7 cellular contexts compared by ENCODE assay signal in genomic region chr19:57560049-57560491, GRCh38. TPM values are rescaled to one million over a fixed set of nuclear protein-coding genes. Genes with fewer than 3 reads are reported as not detected.
DNase-seq lines count a peak whose midpoint lies in the region; ATAC-seq and TF ChIP-seq lines count a peak whose summit lies in the region.

No MANE protein-coding gene starts in this region.

- H3K4me3 ChIP-seq in OCI-LY7 (ENCODE audit: low read depth, low read length, poor library complexity, severe bottlenecking) (peak overlapping the region; percentile 71), endodermal cell (ENCODE audit: low read length) (peak overlapping the region; percentile 90)

- peaks cover 20% of the 10 kb centered on the region for H3K4me1 Mint-ChIP-seq in endodermal cell
- H3K4me1 Mint-ChIP-seq in naive thymus-derived CD8-positive, alpha-beta T cell: peaks cover 26 to 46% (median 34%) of the 10 kb centered on the region in 4 donors

- 85 to 88% methylated on average over 19 to 23 of the region's 23 CpGs for whole genome bisulfite sequencing in endodermal cell (ENCODE audit: insufficient coverage in 1 of 2, insufficient read length in 1 of 2), 2 experiments

- no peaks in the 10 kb centered on the region for H3K79me2 ChIP-seq in OCI-LY7 (ENCODE audit: insufficient read depth, low read depth, low read length)

- no TSS peak for BruUV-seq in OCI-LY7 (replicated peaks; lab: Mats Ljungman, UMichigan)

- H3K9me2 ChIP-seq in OCI-LY7 (ENCODE audit: insufficient read depth, low read length): no peaks in the 10 kb centered on the region

- H3K36me3 ChIP-seq in OCI-LY7 (ENCODE audit: insufficient read depth, low read length) (peaks cover 7% of the 10 kb centered on the region; the same call in 1 of the 2 replicates), endodermal cell (ENCODE audit: control insufficient read depth, insufficient read depth, low read length) (peaks cover 13% of the 10 kb centered on the region)

- no peaks in the 10 kb centered on the region for H3K27me3 ChIP-seq in endodermal cell (ENCODE audit: control insufficient read depth, insufficient read depth, low read length, poor library complexity, severe bottlenecking)

- peaks cover 56% of the 10 kb centered on the region for H3K9me3 Mint-ChIP-seq in endodermal cell
- peaks cover 0 to 60% (median 32%) of the 10 kb centered on the region in 9 donors for H3K9me3 Mint-ChIP-seq in naive thymus-derived CD8-positive, alpha-beta T cell

- no peak for TF ChIP-seq CTCF in OCI-LY7 (conservative IDR thresholded peaks at IDR 0.05; ENCODE audit: low read length)
- no peak for TF ChIP-seq CTCF in endodermal cell (conservative IDR thresholded peaks at IDR 0.05)

- H3K36me3 Mint-ChIP-seq in endodermal cell (ENCODE audit: low read depth): peaks cover 26% of the 10 kb centered on the region
- H3K36me3 Mint-ChIP-seq in naive thymus-derived CD8-positive, alpha-beta T cell: peaks cover 27 to 54% (median 43%) of the 10 kb centered on the region in 3 donors

- H3K27ac ChIP-seq in OCI-LY7 (ENCODE audit: low read depth, low read length, poor library complexity, severe bottlenecking) (no peak overlapping the region), endodermal cell (ENCODE audit: low read depth, low read length) (no peak overlapping the region)

- no peaks in the 10 kb centered on the region for H3K4me1 ChIP-seq in OCI-LY7 (ENCODE audit: insufficient read depth, low read length, poor library complexity, severe bottlenecking)
- H3K4me1 ChIP-seq in endodermal cell (ENCODE audit: control insufficient read depth, insufficient read depth, low read length): no peaks in the 10 kb centered on the region

- H3K9me3 ChIP-seq in OCI-LY7 (ENCODE audit: low read length) (peaks cover 39% of the 10 kb centered on the region; the same call in 1 of the 2 replicates), endodermal cell (ENCODE audit: control insufficient read depth, low read length) (peaks cover 53% of the 10 kb centered on the region)

- peaks cover 5% of the 10 kb centered on the region for H3K27me3 Mint-ChIP-seq in endodermal cell (ENCODE audit: insufficient read depth)
- peaks cover 0 to 5% (median 0%) of the 10 kb centered on the region in 5 donors for H3K27me3 Mint-ChIP-seq in naive thymus-derived CD8-positive, alpha-beta T cell

- CTCF ChIA-PET in OCI-LY7 (lab: Charles Lee; ENCODE audit: unreplicated experiment): no interaction called here

- DNase-seq in OCI-LY7 (ENCODE audit: low spot score): no peak
- no peak for DNase-seq in endodermal cell
- no peak for DNase-seq in naive thymus-derived CD8-positive, alpha-beta T cell
- no peak for DNase-seq in UCSD-AML1 (lab: John Stamatoyannopoulos, UW; ENCODE audit: unreplicated experiment)
- DNase-seq in COR-L47 (lab: John Stamatoyannopoulos, UW): no peak
- no peak for DNase-seq in activated CD4-positive, alpha-beta T cell treated with anti-CD3 and anti-CD28 coated beads, Interleukin-2, amount 50 U/mL, for 1 hour

- ATAC-seq in GM21717 (IDR thresholded peaks at IDR 0.05; ENCODE audit: unreplicated experiment): peak; percentile 17
- ATAC-seq in naive thymus-derived CD8-positive, alpha-beta T cell: no peak

- H3K27ac Mint-ChIP-seq in endodermal cell: no peak overlapping the region
- H3K27ac Mint-ChIP-seq in naive thymus-derived CD8-positive, alpha-beta T cell: peak overlapping the region; percentile 88 to 98 (median 95)

- peak overlapping the region; percentile 91 for H3K4me3 Mint-ChIP-seq in endodermal cell
- H3K4me3 Mint-ChIP-seq in naive thymus-derived CD8-positive, alpha-beta T cell: peak overlapping the region; percentile 95 to 99 (median 98)

- H3K4me2 ChIP-seq in OCI-LY7 (ENCODE audit: low read length): no peak overlapping the region

- H4K20me1 ChIP-seq in OCI-LY7 (ENCODE audit: insufficient read depth, low read length): no peaks in the 10 kb centered on the region

- peak overlapping the region; percentile 66; the same call in 1 of the 2 replicates for H2AFZ ChIP-seq in OCI-LY7 (ENCODE audit: low read length)

- no peak overlapping the region for H3K9ac ChIP-seq in endodermal cell (ENCODE audit: extremely low read depth, low read length, poor library complexity, severe bottlenecking)

- POLR2A ChIA-PET in OCI-LY7 (lab: Charles Lee): no interaction called here
- POLR2A ChIA-PET in naive thymus-derived CD8-positive, alpha-beta T cell (lab: Charles Lee): no interaction called here

- intact Hi-C loops in OCI-LY7 (cut with micrococcal nuclease; ENCODE audit: unreplicated experiment): no loop called here

RNA-seq across cellular contexts. Expression of gene ZNF550, which starts 0.4 kb away (rescaled TPM):
- total RNA-seq in OCI-LY7 (2014; rRNA removed; shearing (Covaris generic)): 6.3 and 6.9 TPM in 2 replicates
- total RNA-seq in OCI-LY7 (2022) (6.8 and 8.7 TPM in 2 replicates), endodermal cell (10 to 100 TPM; 12.3 to 16.2 TPM)
- polyA plus RNA-seq in endodermal cell (2013, experiment 1 of 2): 9.0 TPM
- polyA plus RNA-seq in endodermal cell (2013, experiment 2 of 2): 8.9 TPM
- total RNA-seq in naive thymus-derived CD8-positive, alpha-beta T cell: 10 to 100 TPM; 49.5 to 51.1 TPM
- polyA plus RNA-seq in naive thymus-derived CD8-positive, alpha-beta T cell: 10 to 100 TPM in 1 of 3 donors, 1 to 10 TPM in 2; 4.1 to 17.8 (median 6.1) TPM

RNA-seq across cellular contexts. Expression of gene ZNF416, which starts 18.6 kb away (rescaled TPM):
- 4.6 and 5.0 TPM in 2 replicates for total RNA-seq in OCI-LY7 (2014; rRNA removed; shearing (Covaris generic))
- total RNA-seq in OCI-LY7 (2022): 3.1 and 4.9 TPM in 2 replicates
- 1 to 10 TPM; 8.0 to 9.1 TPM for total RNA-seq in endodermal cell
- polyA plus RNA-seq in endodermal cell (2013, experiment 1 of 2): 6.4 TPM
- 6.7 TPM for polyA plus RNA-seq in endodermal cell (2013, experiment 2 of 2)
- 10 to 100 TPM; 14.4 to 16.0 TPM for total RNA-seq in naive thymus-derived CD8-positive, alpha-beta T cell
- polyA plus RNA-seq in naive thymus-derived CD8-positive, alpha-beta T cell: 1 to 10 TPM; 4.1 to 7.6 (median 4.3) TPM

RNA-seq across cellular contexts. Expression of gene ZIK1, which starts 23.9 kb away (rescaled TPM):
- total RNA-seq in OCI-LY7 (2014; rRNA removed; shearing (Covaris generic)): 0.47 and 0.98 TPM in 2 replicates
- total RNA-seq in OCI-LY7 (2022) (not detected in 2 replicates), endodermal cell (10 to 100 TPM; 15.8 to 25.7 TPM)
- 19.9 TPM for polyA plus RNA-seq in endodermal cell (2013, experiment 1 of 2)
- 17.2 TPM for polyA plus RNA-seq in endodermal cell (2013, experiment 2 of 2)
- total RNA-seq in naive thymus-derived CD8-positive, alpha-beta T cell: 10 to 100 TPM; 23.9 to 24.9 TPM
- 10 to 100 TPM in 1 of 3 donors, 1 to 10 TPM in 2; 4.2 to 11.4 (median 7.9) TPM for polyA plus RNA-seq in naive thymus-derived CD8-positive, alpha-beta T cell

RNA-seq across cellular contexts. Expression of gene ZNF549, which starts 32.9 kb away (rescaled TPM):
- total RNA-seq in OCI-LY7 (2014; rRNA removed; shearing (Covaris generic)): 6.1 and 7.5 TPM in 2 replicates
- 6.6 and 8.8 TPM in 2 replicates for total RNA-seq in OCI-LY7 (2022)
- 10 to 100 TPM in 1 of 2 donors, 1 to 10 TPM in 1; 9.5 to 14.0 TPM for total RNA-seq in endodermal cell
- polyA plus RNA-seq in endodermal cell (2013, experiment 1 of 2): 9.0 TPM
- polyA plus RNA-seq in endodermal cell (2013, experiment 2 of 2): 7.9 TPM
- 10 to 100 TPM; 24.7 to 25.5 TPM for total RNA-seq in naive thymus-derived CD8-positive, alpha-beta T cell
- 1 to 10 TPM; 6.3 to 9.1 (median 8.6) TPM for polyA plus RNA-seq in naive thymus-derived CD8-positive, alpha-beta T cell

RNA-seq across cellular contexts. Expression of gene ZNF530, which starts 39.6 kb away (rescaled TPM):
- 6.2 and 13.4 TPM in 2 replicates for total RNA-seq in OCI-LY7 (2014; rRNA removed; shearing (Covaris generic))
- total RNA-seq in OCI-LY7 (2022) (7.7 and 8.0 TPM in 2 replicates), endodermal cell (10 to 100 TPM in 1 of 2 donors, 1 to 10 TPM in 1; 5.6 to 10.1 TPM)
- polyA plus RNA-seq in endodermal cell (2013, experiment 1 of 2): 5.6 TPM
- polyA plus RNA-seq in endodermal cell (2013, experiment 2 of 2): 6.0 TPM
- 10 to 100 TPM; 11.6 to 14.2 TPM for total RNA-seq in naive thymus-derived CD8-positive, alpha-beta T cell
- polyA plus RNA-seq in naive thymus-derived CD8-positive, alpha-beta T cell: 1 to 10 TPM in 2 of 3 donors, under 1 TPM in 1; 0.98 to 5.6 (median 5.4) TPM

Comparison
In these comparisons a context has a peak if more than half of its experiments do, and no peak if none do; other contexts are left out.
1. RNA of gene ZIK1, which starts 23.9 kb away (total RNA-seq): 15.8 to 25.7 TPM in endodermal cell and 23.9 to 24.9 TPM in naive thymus-derived CD8-positive, alpha-beta T cell; 0.47 to 0.98 TPM in OCI-LY7; every median in the first group is over 4 times any median in the second.